8 cellular contexts compared by ENCODE assay signal in the genomic region with DNA sequence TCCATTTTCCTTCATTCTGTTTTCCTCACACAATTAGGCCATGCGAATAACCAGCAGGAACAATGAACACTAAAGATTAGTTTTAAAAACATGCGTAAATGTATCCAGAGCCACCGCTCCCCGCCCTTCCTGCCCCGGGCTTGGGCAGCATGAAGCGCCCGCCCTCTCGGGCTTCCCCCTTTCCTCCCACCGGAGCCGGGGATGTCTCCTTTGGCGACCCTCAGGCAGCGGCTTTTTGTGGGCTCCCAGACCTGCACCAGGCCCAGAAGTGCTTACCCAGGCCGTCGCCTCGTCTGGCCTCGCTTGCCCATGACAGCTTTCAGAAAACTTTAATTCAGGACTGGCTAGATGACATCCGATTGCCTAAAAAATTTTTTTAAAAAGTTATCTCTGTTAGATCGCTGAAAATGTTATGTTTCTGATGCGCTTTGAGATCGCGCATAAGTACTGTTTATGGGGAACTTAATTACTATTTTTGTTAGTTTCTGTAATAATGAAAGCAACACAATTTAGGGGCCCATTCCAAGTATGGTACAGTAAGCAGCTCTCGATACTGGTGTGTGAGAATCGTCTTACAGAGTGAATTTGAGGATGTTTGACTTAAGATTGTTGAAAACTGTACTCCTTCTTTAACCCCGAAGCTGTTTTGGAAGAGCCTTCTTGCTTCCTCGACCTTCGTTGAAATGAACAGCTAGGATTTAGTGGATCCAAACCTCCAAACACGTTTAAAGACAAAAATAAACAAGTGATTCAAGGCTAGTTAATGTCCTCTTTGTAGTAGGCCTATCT. TPM values are rescaled to one million over a fixed set of nuclear protein-coding genes. Genes with fewer than 3 reads are reported as not detected.
DNase-seq lines count a peak whose midpoint lies in the region; ATAC-seq and TF ChIP-seq lines count a peak whose summit lies in the region.

No MANE protein-coding gene starts in this region.

- no peak overlapping the region for H3K27ac ChIP-seq in GM23338 (ENCODE audit: low read depth)

- no peaks in the 10 kb centered on the region for H4K20me1 ChIP-seq in GM23338 (replicated peaks; ENCODE audit: insufficient read depth)

- TF ChIP-seq CTCF in GM23338 (conservative IDR thresholded peaks at IDR 0.05; ENCODE audit: low read depth in 2 of 2): no peak
- TF ChIP-seq CTCF in LNCaP clone FGC (IDR thresholded peaks at IDR 0.05; ENCODE audit: control insufficient read depth, extremely low read depth, insufficient read depth): no peak
- no peak for TF ChIP-seq CTCF in natural killer cell (IDR thresholded peaks at IDR 0.05)

- peak overlapping the region; percentile 83 for H3K4me3 ChIP-seq in GM23338
- H3K4me3 ChIP-seq in LNCaP clone FGC (ENCODE audit: low read depth, low read length): peak overlapping the region; percentile 55

- H3K4me1 Mint-ChIP-seq in GM23338 (peaks cover 17% of the 10 kb centered on the region), natural killer cell (peaks cover 6 to 14% of the 10 kb centered on the region in 2 donors)
- H3K4me1 Mint-ChIP-seq in activated CD4-positive, alpha-beta memory T cell treated with anti-CD3 and anti-CD28 coated beads for 36 hours (ENCODE audit: low read depth): peaks cover 14% of the 10 kb centered on the region

- H3K27me3 Mint-ChIP-seq in GM23338 (ENCODE audit: insufficient read depth, low read depth, poor library complexity) (peaks cover 7% of the 10 kb centered on the region), natural killer cell (ENCODE audit: low read depth in 2 of 2) (peaks cover 6 to 9% of the 10 kb centered on the region in 2 donors)
- H3K27me3 Mint-ChIP-seq in activated CD4-positive, alpha-beta memory T cell treated with anti-CD3 and anti-CD28 coated beads for 36 hours: peaks cover 34% of the 10 kb centered on the region

- no peaks in the 10 kb centered on the region for H3K36me3 ChIP-seq in GM23338 (ENCODE audit: insufficient read depth)

- H3K9me3 Mint-ChIP-seq in GM23338 (no peaks in the 10 kb centered on the region), natural killer cell (no peaks in the 10 kb centered on the region)
- H3K9me3 Mint-ChIP-seq in activated CD4-positive, alpha-beta memory T cell treated with anti-CD3 and anti-CD28 coated beads for 36 hours: no peaks in the 10 kb centered on the region

- intact Hi-C loops in activated CD4-positive, alpha-beta memory T cell treated with anti-CD3 and anti-CD28 coated beads for 36 hours (cut with micrococcal nuclease): loop anchor here (2.0 kb wide), 2 partner anchors 50 to 134 kb away; no protein-coding TSS in a partner anchor
- intact Hi-C loops in natural killer cell (cut with micrococcal nuclease): loop anchor here (2.0 kb wide), 1 partner anchor 134 kb away; no protein-coding TSS in a partner anchor

- ATAC-seq in GM23338 (peak; percentile 72), natural killer cell (peak; percentile 24 to 40 (median 39))

- H3K27ac Mint-ChIP-seq in GM23338: peak overlapping the region; percentile 60; the same call in 1 of the 2 replicates
- no peak overlapping the region for H3K27ac Mint-ChIP-seq in activated CD4-positive, alpha-beta memory T cell treated with anti-CD3 and anti-CD28 coated beads for 36 hours
- peak overlapping the region in 1 of 2 donors; percentile 57 for H3K27ac Mint-ChIP-seq in natural killer cell

- CTCF ChIA-PET in activated CD4-positive, alpha-beta memory T cell treated with anti-CD3 and anti-CD28 coated beads for 36 hours (lab: Charles Lee): no interaction called here

- 0 out of 2 replicates have a peak, but pooled peaks cover 4% of the 10 kb centered on the region for H3F3A ChIP-seq in GM23338 (replicated peaks; ENCODE audit: low read depth)

- H3K36me3 Mint-ChIP-seq in GM23338 (ENCODE audit: low read depth) (0 out of 3 replicates have a peak, but pooled peaks cover 5% of the 10 kb centered on the region), natural killer cell (no peaks in the 10 kb centered on the region)
- no peaks in the 10 kb centered on the region for H3K36me3 Mint-ChIP-seq in activated CD4-positive, alpha-beta memory T cell treated with anti-CD3 and anti-CD28 coated beads for 36 hours

- no peaks in the 10 kb centered on the region for H3K9me2 ChIP-seq in GM23338 (ENCODE audit: insufficient read depth)

- DNase-seq in NCI-H146 (lab: John Stamatoyannopoulos, UW) (peak; percentile 24), NCI-H146 treated with DMSO at 0.1 percent for 48 hours (lab: John Stamatoyannopoulos, UW; ENCODE audit: unreplicated experiment) (no peak), GM23338 (ENCODE audit: low spot score) (peak; percentile 74), LNCaP clone FGC (ENCODE audit: low read depth) (no peak), fibroblast of gingiva (ENCODE audit: low read depth) (peak; percentile 34), natural killer cell (no peak), NCI-H1417 treated with DMSO at 0.1 percent for 48 hours (lab: John Stamatoyannopoulos, UW) (no peak)
- DNase-seq in activated CD4-positive, alpha-beta memory T cell treated with anti-CD3 and anti-CD28 coated beads for 36 hours: peak; percentile 21

- H3K4me3 Mint-ChIP-seq in GM23338: peak overlapping the region; percentile 86
- peak overlapping the region; percentile 72 for H3K4me3 Mint-ChIP-seq in activated CD4-positive, alpha-beta memory T cell treated with anti-CD3 and anti-CD28 coated beads for 36 hours
- H3K4me3 Mint-ChIP-seq in natural killer cell: peak overlapping the region; percentile 91

- peak overlapping the region; percentile 90 for H3K4me2 ChIP-seq in GM23338

- peak overlapping the region; percentile 16 for H2AFZ ChIP-seq in GM23338

- POLR2A ChIA-PET in activated CD4-positive, alpha-beta memory T cell treated with anti-CD3 and anti-CD28 coated beads for 36 hours (lab: Charles Lee): no interaction called here

- H3K79me2 ChIP-seq in GM23338 (replicated peaks; ENCODE audit: insufficient read depth): peaks cover 9% of the 10 kb centered on the region; the same call in 1 of the 2 replicates

- peaks cover 9% of the 10 kb centered on the region for H3K27me3 ChIP-seq in GM23338 (ENCODE audit: insufficient read depth)

- H3K4me1 ChIP-seq in GM23338 (ENCODE audit: insufficient read depth): peaks cover 10% of the 10 kb centered on the region

TF ChIP-seq in GM23338, 12 proteins besides CTCF, POLR2A, EP300 and RAD21:
- no peak for TF ChIP-seq CREB1 (CRISPR knock-in tag; IDR thresholded peaks at IDR 0.05; ENCODE audit: low read depth)
- TF ChIP-seq POLR2AphosphoS5 (IDR thresholded peaks at IDR 0.05; ENCODE audit: low read depth): peak; percentile 35; the same call in 1 of the 2 replicates
- TF ChIP-seq EZH2 (IDR thresholded peaks at IDR 0.05; ENCODE audit: low read depth, unreplicated experiment): no peak
- TF ChIP-seq ZNF331 (CRISPR knock-in tag; IDR thresholded peaks at IDR 0.05; ENCODE audit: low read depth): no peak
TF ChIP-seq in GM23338: peak in this region for 1.

RNA-seq across cellular contexts. Expression of gene MAP3K20, which starts 1.1 kb away (rescaled TPM):
- total RNA-seq in GM23338 (2014; rRNA removed; shearing (Covaris generic)): 9.6 and 13.7 TPM in 2 replicates
- 6.5 and 7.6 TPM in 2 replicates for polyA plus RNA-seq in GM23338 (2016; fragmentation: Nextera tagmentation; extraction: Ambion mirVana)
- total RNA-seq in activated CD4-positive, alpha-beta memory T cell treated with anti-CD3 and anti-CD28 coated beads for 36 hours: 1 to 10 TPM; 6.5 to 7.0 TPM
- total RNA-seq in natural killer cell: 1 to 10 TPM; 1.6 to 3.0 (median 2.5) TPM

Comparison
In these comparisons a context has a peak if more than half of its experiments do, and no peak if none do; other contexts are left out.
1. DNase-seq: peak in NCI-H146 (single experiment), GM23338 (single experiment), activated CD4-positive, alpha-beta memory T cell treated with anti-CD3 and anti-CD28 coated beads for 36 hours (single experiment) and fibroblast of gingiva (single experiment); none in NCI-H146 treated with DMSO at 0.1 percent for 48 hours (single experiment), LNCaP clone FGC (single experiment), natural killer cell (single experiment) and NCI-H1417 treated with DMSO at 0.1 percent for 48 hours (single experiment).
2. Peak in every context shown above with its lines, with median percentiles within 50 percentile points of each other: H3K4me3 Mint-ChIP-seq.